Comparison of ENCODE assay signal across 23 cellular contexts in genomic region chr10:83706120-83706519, GRCh38.
DNase-seq lines count a peak whose midpoint lies in the region; ATAC-seq and TF ChIP-seq lines count a peak whose summit lies in the region.
"Had no signal": no experiment of that assay in that cellular context is flagged by ENCODE, and none has a peak within 500 bp of the region (broad histone marks: within the 10 kb centered on the region; RNA-seq: fewer than 3 reads in every experiment).

No MANE protein-coding gene starts in this region.

- no peaks in the 10 kb centered on the region for H3K9me3 ChIP-seq in WERI-Rb-1 (ENCODE audit: severe bottlenecking)
- no peaks in the 10 kb centered on the region for H3K9me3 ChIP-seq in right lobe of liver
- H3K9me3 ChIP-seq: BE2C, BLaER1, Caco-2 had no signal

- ATAC-seq in right lobe of liver, result peak; percentile 82 to 91 (median 88)
- ATAC-seq: GM12878 had no signal

- 9% methylated on average over 1 of the region's 1 CpG for WGBS in right lobe of liver (ENCODE audit: insufficient coverage, low coverage, low lambda C conversion rate, missing lambda C conversion rate)

- no peak for TF ChIP-seq POLR2A in right lobe of liver (IDR thresholded peaks at IDR 0.05)

- H3K4me3 ChIP-seq in WERI-Rb-1 (ENCODE audit: low read depth, low read length), result no peak overlapping the region
- no peak overlapping the region for H3K4me3 ChIP-seq in right lobe of liver
- H3K4me3 ChIP-seq: BLaER1, GM12878 had no signal

- no peak for TF ChIP-seq CTCF in WERI-Rb-1 (IDR thresholded peaks at IDR 0.05; ENCODE audit: low read depth, low read length)
- no peak for TF ChIP-seq CTCF in right lobe of liver (IDR thresholded peaks at IDR 0.05)

- intact Hi-C loops in right lobe of liver (cut with DNase I), result no loop called here

- H3K27ac ChIP-seq in WERI-Rb-1, result peak overlapping the region; percentile 31
- peak overlapping the region in 2 of 3 donors; percentile 7 to 44 for H3K27ac ChIP-seq in right lobe of liver
- H3K27ac ChIP-seq: BLaER1 had no signal

- peaks cover 0 to 40% (median 15%) of the 10 kb centered on the region in 4 donors for H3K4me1 ChIP-seq in right lobe of liver
- H3K4me1 ChIP-seq: BE2C, BLaER1, Caco-2 had no signal

- H3K27me3 ChIP-seq in WERI-Rb-1 (ENCODE audit: insufficient read depth, low read depth, severe bottlenecking), result no peaks in the 10 kb centered on the region
- H3K27me3 ChIP-seq in right lobe of liver, result no peaks in the 10 kb centered on the region
- H3K27me3 ChIP-seq: BE2C, BLaER1 had no signal

- H3K36me3 ChIP-seq in WERI-Rb-1, result no peaks in the 10 kb centered on the region
- H3K36me3 ChIP-seq in right lobe of liver, result no peaks in the 10 kb centered on the region
- H3K36me3 ChIP-seq: BE2C, BLaER1 had no signal

- DNase-seq in D341Med (ENCODE audit: low spot score) (peak; percentile 12), WERI-Rb-1 (peak; percentile 15), right lobe of liver (peak in 2 of 3 donors; percentile 59 to 86), NCI-H1436 treated with DMSO at 0.1 percent for 48 hours (lab: John Stamatoyannopoulos, UW) (no peak), NOMO-1 treated with DMSO at 0.1 percent for 48 hours (lab: John Stamatoyannopoulos, UW; ENCODE audit: unreplicated experiment) (no peak)
- DNase-seq: 8988T; ACHN; BE2C; C1 segment of cervical spinal cord; Caco-2; Calu3; CD4-positive, alpha-beta memory T cell; CD4-positive, CD25-positive, alpha-beta regulatory T cell; CD8-positive, alpha-beta memory T cell; DMS 273 treated with DMSO at 0.1 percent for 48 hours; DMS153; DMS53; DMS79; DND-41; EL; GDM1 had no signal

Comparison
In these comparisons a context has a peak if more than half of its experiments do, and no peak if none do; other contexts are left out.
1. DNase-seq: peak in D341Med (single experiment), WERI-Rb-1 (single experiment) and right lobe of liver (2 of 3); none in NCI-H1436 treated with DMSO at 0.1 percent for 48 hours (single experiment) and NOMO-1 treated with DMSO at 0.1 percent for 48 hours (single experiment).